In genomic region chr18:68270009-68270408, GRCh38 we compare ENCODE assay signal across 2 cellular contexts.
TF ChIP-seq lines count a peak whose summit lies in the region.

No MANE protein-coding gene starts in this region.

TF ChIP-seq in neural cell, 6 proteins besides CTCF, POLR2A, EP300 and RAD21 (continued from another document):
- TF ChIP-seq EZH2 (IDR thresholded peaks at IDR 0.05; ENCODE audit: borderline replicate concordance, insufficient read depth, low read length, poor library complexity, severe bottlenecking), result no peak

TF ChIP-seq in GM23338, 12 proteins besides CTCF, POLR2A, EP300 and RAD21 (continued from another document):
- TF ChIP-seq ZNF462 (CRISPR knock-in tag; IDR thresholded peaks at IDR 0.05) (no peak), ETS1 (IDR thresholded peaks at IDR 0.05) (no peak), REST (IDR thresholded peaks at IDR 0.05; ENCODE audit: unreplicated experiment) (no peak), EZH2phosphoT487 (IDR thresholded peaks at IDR 0.05; ENCODE audit: unreplicated experiment) (no peak)
